Comparison of ENCODE assay signal across 22 cellular contexts in genomic region chr18:75335511-75335910, GRCh38.
DNase-seq lines count a peak whose midpoint lies in the region; FAIRE-seq and TF ChIP-seq lines count a peak whose summit lies in the region.
"Had no signal": no experiment of that assay in that cellular context is flagged by ENCODE, and none has a peak within 500 bp of the region (broad histone marks: within the 10 kb centered on the region; RNA-seq: fewer than 3 reads in every experiment).

No MANE protein-coding gene starts in this region.

- H4K8ac ChIP-seq in H9 (replicated peaks; ENCODE audit: insufficient read length, low read depth, low read length) (peak overlapping the region; percentile 71), trophoblast cell (ENCODE audit: low read depth, low read length) (no peak overlapping the region)

- H3K9ac ChIP-seq in H9 (ENCODE audit: extremely low read depth, insufficient read length, low read length) (no peak overlapping the region), neural progenitor cell (no peak overlapping the region), trophoblast cell (ENCODE audit: low read length) (no peak overlapping the region)
- H3K9ac ChIP-seq: BLaER1 treated with 17β-estradiol and CSF1 and Interleukin-3, amounts not matched to agents 10 nM and 100 nM had no signal

- peak; percentile 95 for FAIRE-seq in D721Med (lab: Jason Lieb, UNC)
- no peak for FAIRE-seq in H54 (lab: Jason Lieb, UNC)
- FAIRE-seq: A549, GM12892 had no signal

- H3K9me3 Mint-ChIP-seq in H9 = no peaks in the 10 kb centered on the region
- H3K9me3 Mint-ChIP-seq in neural progenitor cell = peaks cover 5% of the 10 kb centered on the region
- no peaks in the 10 kb centered on the region for H3K9me3 Mint-ChIP-seq in activated CD4-positive, alpha-beta T cell treated with anti-CD3 and anti-CD28 coated beads, Interleukin-2, amount 10 ng/mL, durations not matched to agents 24 days and 14 days
- H3K9me3 Mint-ChIP-seq: CD4-positive, alpha-beta T cell; CD8-positive, alpha-beta memory T cell had no signal

- no peaks in the 10 kb centered on the region for H3K79me2 ChIP-seq in H9 (ENCODE audit: insufficient read depth, low read length)
- H3K79me2 ChIP-seq in neural progenitor cell (ENCODE audit: low read depth) = no peaks in the 10 kb centered on the region
- no peaks in the 10 kb centered on the region for H3K79me2 ChIP-seq in trophoblast cell (ENCODE audit: control insufficient read depth, insufficient read depth, low read length, poor library complexity)

- H4K5ac ChIP-seq in H9 (ENCODE audit: insufficient read length, low read depth, low read length) = peak overlapping the region; percentile 6

- no peaks in the 10 kb centered on the region for H3K27me3 ChIP-seq in H9 (ENCODE audit: insufficient read depth, low read length)
- no peaks in the 10 kb centered on the region for H3K27me3 ChIP-seq in neural progenitor cell
- H3K27me3 ChIP-seq in trophoblast cell (ENCODE audit: insufficient read depth, low read length) = no peaks in the 10 kb centered on the region
- H3K27me3 ChIP-seq: BE2C; BLaER1 treated with 17β-estradiol and CSF1 and Interleukin-3, amounts not matched to agents 10 nM and 100 nM had no signal

- intact Hi-C loops in activated CD4-positive, alpha-beta T cell treated with anti-CD3 and anti-CD28 coated beads, Interleukin-2, amount 10 ng/mL, durations not matched to agents 24 days and 14 days (cut with micrococcal nuclease) = no loop called here

- H3K23me2 ChIP-seq in H9 (ENCODE audit: insufficient read length, low read depth, low read length, poor library complexity, severe bottlenecking) = no peaks in the 10 kb centered on the region

- H4K20me1 ChIP-seq in H9 (ENCODE audit: control insufficient read depth, insufficient read depth, insufficient read length) (peaks cover 2% of the 10 kb centered on the region), neural progenitor cell (ENCODE audit: low read depth) (no peaks in the 10 kb centered on the region)
- H4K20me1 ChIP-seq: BLaER1 treated with 17β-estradiol and CSF1 and Interleukin-3, amounts not matched to agents 10 nM and 100 nM had no signal

- H3K23ac ChIP-seq in H9 (ENCODE audit: insufficient read length, low read depth, low read length) (no peak overlapping the region), trophoblast cell (ENCODE audit: low read length) (peak overlapping the region; percentile 21)

- peak overlapping the region; percentile 29 for H2BK5ac ChIP-seq in H9 (ENCODE audit: insufficient read length, low read length)
- H2BK5ac ChIP-seq in trophoblast cell (ENCODE audit: low read depth, low read length, poor library complexity) = no peak overlapping the region

- H3K4me3 ChIP-seq in neural progenitor cell = no peak overlapping the region
- H3K4me3 ChIP-seq in trophoblast cell (ENCODE audit: low read depth, low read length) = no peak overlapping the region
- H3K4me3 ChIP-seq: A549; BLaER1 treated with 17β-estradiol and CSF1 and Interleukin-3, amounts not matched to agents 10 nM and 100 nM had no signal

- no peak overlapping the region for H4K91ac ChIP-seq in H9 (ENCODE audit: insufficient read length, low read depth, low read length)
- H4K91ac ChIP-seq in trophoblast cell (ENCODE audit: low read depth, low read length) = no peak overlapping the region

- H3K79me1 ChIP-seq in H9 (ENCODE audit: insufficient read depth, low read depth, low read length, poor library complexity, severe bottlenecking) = no peaks in the 10 kb centered on the region
- H3K79me1 ChIP-seq in trophoblast cell (ENCODE audit: low read length) = no peaks in the 10 kb centered on the region

- peaks cover 2% of the 10 kb centered on the region; the same call in 1 of the 2 replicates for H3K27me3 Mint-ChIP-seq in H9 (ENCODE audit: low read depth)
- H3K27me3 Mint-ChIP-seq in neural progenitor cell (ENCODE audit: insufficient read depth, low read depth) = peaks cover 9% of the 10 kb centered on the region
- no peaks in the 10 kb centered on the region for H3K27me3 Mint-ChIP-seq in activated CD4-positive, alpha-beta T cell treated with anti-CD3 and anti-CD28 coated beads, Interleukin-2, amount 10 ng/mL, durations not matched to agents 24 days and 14 days
- H3K27me3 Mint-ChIP-seq: CD4-positive, alpha-beta T cell had no signal

- TF ChIP-seq POLR2A in H54 (IDR thresholded peaks at IDR 0.05; ENCODE audit: low read depth, low read length) = no peak

- no peaks in the 10 kb centered on the region for H3K9me3 ChIP-seq in H9 (ENCODE audit: control insufficient read depth, low read depth, low read length)
- H3K9me3 ChIP-seq in neural progenitor cell (ENCODE audit: low read depth) = no peaks in the 10 kb centered on the region
- H3K9me3 ChIP-seq in trophoblast cell (ENCODE audit: insufficient read depth, low read depth, low read length) = peaks cover 5% of the 10 kb centered on the region
- H3K9me3 ChIP-seq: A549; BE2C; BLaER1 treated with 17β-estradiol and CSF1 and Interleukin-3, amounts not matched to agents 10 nM and 100 nM had no signal

- WGBS in H9 (ENCODE audit: extremely low coverage, insufficient read length, low lambda C conversion rate) = no CpG with 5 or more reads among the region's 6 CpGs
- WGBS in trophoblast cell (ENCODE audit: extremely low coverage, insufficient coverage, insufficient read length) = no CpG with 5 or more reads among the region's 6 CpGs

- H3K36me3 Mint-ChIP-seq in H9 (ENCODE audit: insufficient read depth in 1 of 3, low read depth in 3 of 3) (no peaks in the 10 kb centered on the region), neural progenitor cell (no peaks in the 10 kb centered on the region)
- no peaks in the 10 kb centered on the region for H3K36me3 Mint-ChIP-seq in activated CD4-positive, alpha-beta T cell treated with anti-CD3 and anti-CD28 coated beads, Interleukin-2, amount 10 ng/mL, durations not matched to agents 24 days and 14 days (ENCODE audit: low read depth)
- H3K36me3 Mint-ChIP-seq: CD14-positive monocyte had no signal

- H2AK5ac ChIP-seq in H9 (ENCODE audit: insufficient read length, low read length) = no peak overlapping the region
- no peak overlapping the region for H2AK5ac ChIP-seq in trophoblast cell (ENCODE audit: low read length)

- H3K36me3 ChIP-seq in neural progenitor cell (no peaks in the 10 kb centered on the region), trophoblast cell (ENCODE audit: control insufficient read depth in 1 of 2, insufficient read depth in 2 of 2, low read length in 2 of 2) (no peaks in the 10 kb centered on the region)
- H3K36me3 ChIP-seq: BE2C; BLaER1 treated with 17β-estradiol and CSF1 and Interleukin-3, amounts not matched to agents 10 nM and 100 nM had no signal

- H3K4me2 ChIP-seq in H9 (ENCODE audit: insufficient read depth, insufficient read length, low read length) (no peak overlapping the region), neural progenitor cell (no peak overlapping the region), trophoblast cell (ENCODE audit: low read length) (no peak overlapping the region)
- H3K4me2 ChIP-seq: A549; BLaER1 treated with 17β-estradiol and CSF1 and Interleukin-3, amounts not matched to agents 10 nM and 100 nM had no signal

- H3K27ac ChIP-seq in H9 (ENCODE audit: insufficient read length, low read depth, low read length) (no peak overlapping the region), neural progenitor cell (no peak overlapping the region), trophoblast cell (ENCODE audit: low read depth, low read length) (no peak overlapping the region)
- H3K27ac ChIP-seq: A549; BLaER1 treated with 17β-estradiol and CSF1 and Interleukin-3, amounts not matched to agents 10 nM and 100 nM had no signal

- H3K27ac Mint-ChIP-seq in H9 (no peak overlapping the region), neural progenitor cell (no peak overlapping the region)
- H3K27ac Mint-ChIP-seq in activated CD4-positive, alpha-beta T cell treated with anti-CD3 and anti-CD28 coated beads, Interleukin-2, amount 10 ng/mL, durations not matched to agents 24 days and 14 days = no peak overlapping the region
- H3K27ac Mint-ChIP-seq: CD14-positive monocyte; CD4-positive, alpha-beta T cell had no signal

- H3K18ac ChIP-seq in H9 (ENCODE audit: insufficient read length, low read depth, low read length) = no peak overlapping the region
- no peak overlapping the region for H3K18ac ChIP-seq in trophoblast cell (ENCODE audit: low read length)

- TF ChIP-seq CTCF in D721Med (IDR thresholded peaks at IDR 0.05; ENCODE audit: insufficient read depth, missing control alignments) (no peak), H9 (conservative IDR thresholded peaks at IDR 0.05) (no peak), neural progenitor cell (IDR thresholded peaks at IDR 0.05) (no peak)

- H2BK12ac ChIP-seq in H9 (ENCODE audit: insufficient read length, low read depth, low read length) = no peak overlapping the region
- no peak overlapping the region for H2BK12ac ChIP-seq in trophoblast cell (ENCODE audit: low read length)

- no peak overlapping the region for H3K56ac ChIP-seq in H9 (ENCODE audit: insufficient read length, low read depth, low read length)

- no peak overlapping the region for H2BK20ac ChIP-seq in H9 (ENCODE audit: low read depth, low read length, poor library complexity, severe bottlenecking)

- H4K12ac ChIP-seq in trophoblast cell (ENCODE audit: low read depth, low read length) = no peak overlapping the region

- H3K14ac ChIP-seq in H9 (ENCODE audit: insufficient read depth, low read length) = no peak overlapping the region
- no peak overlapping the region for H3K14ac ChIP-seq in trophoblast cell (ENCODE audit: low read length)

- H2BK120ac ChIP-seq in H9 (ENCODE audit: low read depth, low read length, poor library complexity, severe bottlenecking) (no peak overlapping the region), trophoblast cell (ENCODE audit: insufficient read depth, low read length, poor library complexity) (no peak overlapping the region)

- no peak overlapping the region for H3K4me3 Mint-ChIP-seq in H9
- peak overlapping the region; percentile 33 for H3K4me3 Mint-ChIP-seq in neural progenitor cell
- H3K4me3 Mint-ChIP-seq in activated CD4-positive, alpha-beta T cell treated with anti-CD3 and anti-CD28 coated beads, Interleukin-2, amount 10 ng/mL, durations not matched to agents 24 days and 14 days = no peak overlapping the region
- H3K4me3 Mint-ChIP-seq: CD14-positive monocyte; CD4-positive, alpha-beta T cell; CD8-positive, alpha-beta memory T cell had no signal

- no peak for DNase-seq in D721Med (ENCODE audit: insufficient read length, low spot score)
- no peak for DNase-seq in H9
- no peak for DNase-seq in neural progenitor cell (ENCODE audit: low spot score)
- no peak for DNase-seq in trophoblast cell
- no peak for DNase-seq in H54 (ENCODE audit: insufficient read length, low spot score)
- DNase-seq in retina = no peak
- DNase-seq in activated CD4-positive, alpha-beta T cell treated with anti-CD3 and anti-CD28 coated beads, Interleukin-2, amount 10 ng/mL, durations not matched to agents 24 days and 14 days = no peak
- DNase-seq: 8988T; ACHN; AML-193; BE2C; CD4-positive, alpha-beta T cell; CD8-positive, alpha-beta memory T cell; DMS53; DMS79 treated with DMSO at 0.1 percent for 48 hours; GF-D8; GOT3; H7 had no signal

- H3K4me1 Mint-ChIP-seq in H9 (no peaks in the 10 kb centered on the region), neural progenitor cell (peaks cover 13% of the 10 kb centered on the region)
- no peaks in the 10 kb centered on the region for H3K4me1 Mint-ChIP-seq in activated CD4-positive, alpha-beta T cell treated with anti-CD3 and anti-CD28 coated beads, Interleukin-2, amount 10 ng/mL, durations not matched to agents 24 days and 14 days
- H3K4me1 Mint-ChIP-seq: CD14-positive monocyte; CD8-positive, alpha-beta memory T cell had no signal

- H3T11ph ChIP-seq in H9 (ENCODE audit: low read length) = no peak overlapping the region

- H2BK15ac ChIP-seq in H9 (ENCODE audit: low read depth, low read length) = no peak overlapping the region

- H3F3A ChIP-seq in neural progenitor cell (ENCODE audit: low read depth) = no peaks in the 10 kb centered on the region

- H3K4ac ChIP-seq in H9 (ENCODE audit: low read depth, low read length) (no peak overlapping the region), trophoblast cell (ENCODE audit: low read depth, low read length) (no peak overlapping the region)

- H2AFZ ChIP-seq in H9 (ENCODE audit: low read length) = no peak overlapping the region
- H2AFZ ChIP-seq in neural progenitor cell (replicated peaks) = no peak overlapping the region
- no peak overlapping the region for H2AFZ ChIP-seq in trophoblast cell (ENCODE audit: insufficient read depth, low read length, poor library complexity)

- no peaks in the 10 kb centered on the region for H3K4me1 ChIP-seq in H9 (ENCODE audit: insufficient read depth, low read length)
- H3K4me1 ChIP-seq in neural progenitor cell = no peaks in the 10 kb centered on the region
- H3K4me1 ChIP-seq in trophoblast cell (ENCODE audit: control insufficient read depth in 1 of 2, insufficient read depth in 2 of 2, low read length in 2 of 2) = no peaks in the 10 kb centered on the region
- H3K4me1 ChIP-seq: A549; BE2C; BLaER1 treated with 17β-estradiol and CSF1 and Interleukin-3, amounts not matched to agents 10 nM and 100 nM had no signal
